In genomic region chr10:93422121-93422520, GRCh38 we compare ENCODE assay signal across 19 cellular contexts.
DNase-seq lines count a peak whose midpoint lies in the region; ATAC-seq and TF ChIP-seq lines count a peak whose summit lies in the region.
"Had no signal": no experiment of that assay in that cellular context is flagged by ENCODE, and none has a peak within 500 bp of the region (broad histone marks: within the 10 kb centered on the region; RNA-seq: fewer than 3 reads in every experiment).

No MANE protein-coding gene starts in this region.

- 44 to 56% (median 45%) methylated on average over 4 of the region's 4 CpGs for WGBS in stomach, 5 donors
- WGBS in testis, 2 donors = 62 to 63% methylated on average over 4 of the region's 4 CpGs

- TF ChIP-seq EP300 in stomach (IDR thresholded peaks at IDR 0.05) = no peak

- no peak overlapping the region for H3K4me3 ChIP-seq in lower lobe of right lung
- H3K4me3 ChIP-seq in stomach = no peak overlapping the region
- H3K4me3 ChIP-seq in H7 (ENCODE audit: insufficient read depth, low read depth, low read length) = no peak overlapping the region
- no peak overlapping the region for H3K4me3 ChIP-seq in testis
- H3K4me3 ChIP-seq: adrenal gland, GM12878, lung, psoas muscle had no signal

- no peak for ATAC-seq in lower lobe of right lung
- no peak for ATAC-seq in effector memory CD8-positive, alpha-beta T cell (replicated peaks)
- ATAC-seq: activated CD4-positive, CD25-positive, alpha-beta regulatory T cell treated with anti-CD3 and anti-CD28 coated beads, Interleukin-2, amount 50 U/mL, for 24 hours; GM12878; psoas muscle had no signal

- H3K4me1 Mint-ChIP-seq in effector memory CD8-positive, alpha-beta T cell (ENCODE audit: low read depth in 2 of 2) = peaks cover 0 to 2% of the 10 kb centered on the region in 2 donors
- H3K4me1 Mint-ChIP-seq in CD14-positive monocyte = peaks cover 22% of the 10 kb centered on the region

- H3K9me3 ChIP-seq in lower lobe of right lung (no peaks in the 10 kb centered on the region), stomach (no peaks in the 10 kb centered on the region), testis (no peaks in the 10 kb centered on the region)
- H3K9me3 ChIP-seq: adrenal gland, psoas muscle had no signal

- TF ChIP-seq POLR2A in stomach (IDR thresholded peaks at IDR 0.05) (no peak), testis (IDR thresholded peaks at IDR 0.05) (no peak)

- intact Hi-C loops in lower lobe of right lung (cut with DNase I) = no loop called here
- intact Hi-C loops in stomach (cut with DNase I; ENCODE audit: low total_unique reads) = no loop called here
- intact Hi-C loops in CD14-positive monocyte (cut with micrococcal nuclease) = no loop called here
- intact Hi-C loops in testis (cut with DNase I; ENCODE audit: low total_unique reads) = no loop called here

- H3K36me3 Mint-ChIP-seq in effector memory CD8-positive, alpha-beta T cell (ENCODE audit: insufficient read depth) = no peaks in the 10 kb centered on the region
- H3K36me3 Mint-ChIP-seq in CD14-positive monocyte = peaks cover 59 to 77% of the 10 kb centered on the region in 2 donors

- H3K4me1 ChIP-seq in lower lobe of right lung (peaks cover 38% of the 10 kb centered on the region), stomach (peaks cover 11 to 48% (median 27%) of the 10 kb centered on the region in 4 donors), testis (no peaks in the 10 kb centered on the region)

- H3K27ac ChIP-seq in lower lobe of right lung = peak overlapping the region; percentile 42
- peak overlapping the region; percentile 27 to 67 (median 54) for H3K27ac ChIP-seq in stomach
- H3K27ac ChIP-seq in testis = peak overlapping the region in 1 of 2 donors; percentile 28
- H3K27ac ChIP-seq: psoas muscle had no signal

- H3K27ac Mint-ChIP-seq in effector memory CD8-positive, alpha-beta T cell = no peak overlapping the region
- peak overlapping the region in 1 of 7 donors; percentile 32 for H3K27ac Mint-ChIP-seq in CD14-positive monocyte

- H3K27me3 ChIP-seq in lower lobe of right lung (ENCODE audit: low read depth) = no peaks in the 10 kb centered on the region
- H3K27me3 ChIP-seq in stomach = no peaks in the 10 kb centered on the region
- H3K27me3 ChIP-seq in H7 (ENCODE audit: control insufficient read depth, insufficient read depth, low read length) = no peaks in the 10 kb centered on the region
- H3K27me3 ChIP-seq in testis = no peaks in the 10 kb centered on the region
- H3K27me3 ChIP-seq: adrenal gland had no signal

- TF ChIP-seq CTCF in lower lobe of right lung (IDR thresholded peaks at IDR 0.05) = no peak
- TF ChIP-seq CTCF in stomach (IDR thresholded peaks at IDR 0.05) = no peak
- no peak for TF ChIP-seq CTCF in CD14-positive monocyte (IDR thresholded peaks at IDR 0.05)
- TF ChIP-seq CTCF in testis (IDR thresholded peaks at IDR 0.05) = no peak

- H3K27me3 Mint-ChIP-seq in effector memory CD8-positive, alpha-beta T cell = peaks cover 5 to 28% of the 10 kb centered on the region in 2 donors
- H3K27me3 Mint-ChIP-seq in CD14-positive monocyte (ENCODE audit: low read depth in 3 of 3) = peaks cover 2 to 4% (median 3%) of the 10 kb centered on the region in 3 donors

- peaks cover 24% of the 10 kb centered on the region for H3K36me3 ChIP-seq in lower lobe of right lung
- H3K36me3 ChIP-seq in stomach = peaks cover 5 to 22% (median 18%) of the 10 kb centered on the region in 4 donors
- H3K36me3 ChIP-seq in H7 (replicated peaks; ENCODE audit: control insufficient read depth, insufficient read depth, low read length) = no peaks in the 10 kb centered on the region
- no peaks in the 10 kb centered on the region for H3K36me3 ChIP-seq in testis (ENCODE audit: low read depth, missing control alignments)

- no peak overlapping the region for H3K4me3 Mint-ChIP-seq in effector memory CD8-positive, alpha-beta T cell
- H3K4me3 Mint-ChIP-seq in CD14-positive monocyte = no peak overlapping the region

- DNase-seq in HT-29 (ENCODE audit: low spot score) (peak; percentile 33), dermis blood vessel endothelial cell (peak; percentile 82), lower lobe of right lung (no peak), stomach (no peak), H7 (no peak), CD14-positive monocyte (ENCODE audit: low spot score) (no peak), testis (no peak)
- no peak for DNase-seq in effector memory CD8-positive, alpha-beta T cell
- DNase-seq: activated T-cell treated with anti-CD3 and anti-CD28 coated beads for 4 hours; effector CD4-positive, alpha-beta T cell; hippocampal formation; NCI-H1694; NCI-H524 treated with DMSO at 0.1 percent for 48 hours; psoas muscle; stimulated activated CD4-positive, alpha-beta T cell treated with anti-CD3 and anti-CD28 coated beads, Interleukin-1b, Interleukin-23, amount 100 ng/mL, for 48 hours had no signal

- no peaks in the 10 kb centered on the region for H3K9me3 Mint-ChIP-seq in effector memory CD8-positive, alpha-beta T cell
- H3K9me3 Mint-ChIP-seq in CD14-positive monocyte = peaks cover 0 to 8% (median 3%) of the 10 kb centered on the region in 7 donors

Comparison
In these comparisons a context has a peak if more than half of its experiments do, and no peak if none do; other contexts are left out.
1. DNase-seq: peak in HT-29 (single experiment) and dermis blood vessel endothelial cell (single experiment); none in lower lobe of right lung (single experiment), stomach (single experiment), effector memory CD8-positive, alpha-beta T cell (0 of 3), H7 (single experiment), CD14-positive monocyte (single experiment) and testis (single experiment).